In genomic region chr5:149780043-149780737, GRCh38 we compare ENCODE assay signal across 1 cellular context.
TF ChIP-seq lines count a peak whose summit lies in the region.

No MANE protein-coding gene starts in this region.

TF ChIP-seq in WTC11, 78 proteins besides CTCF, POLR2A, EP300 and RAD21 (continued from another document):
- TF ChIP-seq, protein P1, sequence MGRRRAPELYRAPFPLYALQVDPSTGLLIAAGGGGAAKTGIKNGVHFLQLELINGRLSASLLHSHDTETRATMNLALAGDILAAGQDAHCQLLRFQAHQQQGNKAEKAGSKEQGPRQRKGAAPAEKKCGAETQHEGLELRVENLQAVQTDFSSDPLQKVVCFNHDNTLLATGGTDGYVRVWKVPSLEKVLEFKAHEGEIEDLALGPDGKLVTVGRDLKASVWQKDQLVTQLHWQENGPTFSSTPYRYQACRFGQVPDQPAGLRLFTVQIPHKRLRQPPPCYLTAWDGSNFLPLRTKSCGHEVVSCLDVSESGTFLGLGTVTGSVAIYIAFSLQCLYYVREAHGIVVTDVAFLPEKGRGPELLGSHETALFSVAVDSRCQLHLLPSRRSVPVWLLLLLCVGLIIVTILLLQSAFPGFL (CRISPR knock-in tag; IDR thresholded peaks at IDR 0.05; ENCODE audit: borderline replicate concordance) = no peak
- TF ChIP-seq, protein P2, sequence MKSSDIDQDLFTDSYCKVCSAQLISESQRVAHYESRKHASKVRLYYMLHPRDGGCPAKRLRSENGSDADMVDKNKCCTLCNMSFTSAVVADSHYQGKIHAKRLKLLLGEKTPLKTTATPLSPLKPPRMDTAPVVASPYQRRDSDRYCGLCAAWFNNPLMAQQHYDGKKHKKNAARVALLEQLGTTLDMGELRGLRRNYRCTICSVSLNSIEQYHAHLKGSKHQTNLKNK (CRISPR knock-in tag; IDR thresholded peaks at IDR 0.05) = no peak
- no peak for TF ChIP-seq ESRRA (CRISPR knock-in tag; IDR thresholded peaks at IDR 0.05; ENCODE audit: borderline replicate concordance)
- no peak for TF ChIP-seq ZNF416 (CRISPR knock-in tag; IDR thresholded peaks at IDR 0.05)
